Comparison of ENCODE assay signal across 12 cellular contexts in genomic region chrY:20740609-20741008, GRCh38. TPM values are rescaled to one million over a fixed set of nuclear protein-coding genes. Genes with fewer than 3 reads are reported as not detected.
DNase-seq lines count a peak whose midpoint lies in the region; ATAC-seq and TF ChIP-seq lines count a peak whose summit lies in the region.
"Had no signal": no experiment of that assay in that cellular context is flagged by ENCODE, and none has a peak within 500 bp of the region (broad histone marks: within the 10 kb centered on the region; RNA-seq: fewer than 3 reads in every experiment).

No MANE protein-coding gene starts in this region.

- H3K36me3 ChIP-seq in lower lobe of right lung = no peaks in the 10 kb centered on the region

- in situ Hi-C loops in G401 (cut with HindIII; ENCODE audit: low sequenced_read_pairs) = no loop called here

- H3K27ac ChIP-seq in VCaP (no peak overlapping the region), lower lobe of right lung (no peak overlapping the region)

- no peaks in the 10 kb centered on the region for H3K9me3 ChIP-seq in lower lobe of right lung

- TF ChIP-seq CTCF in VCaP (conservative IDR thresholded peaks at IDR 0.05) (peak; percentile 85), lower lobe of right lung (IDR thresholded peaks at IDR 0.05) (peak; percentile 29)

- no peaks in the 10 kb centered on the region for H3K27me3 ChIP-seq in lower lobe of right lung (ENCODE audit: low read depth)

- intact Hi-C loops in lower lobe of right lung (cut with DNase I) = no loop called here

- no peak overlapping the region for H3K4me3 ChIP-seq in lower lobe of right lung

- DNase-seq in G401 (ENCODE audit: low spot score) (peak; percentile 1), lower lobe of right lung (no peak), dermis blood vessel endothelial cell (no peak), DMS79 (lab: John Stamatoyannopoulos, UW) (no peak), NCI-H146 (lab: John Stamatoyannopoulos, UW) (no peak)
- DNase-seq: HCEC 1CT; NCI-H1092; stimulated activated naive CD4-positive, alpha-beta T cell had no signal

- H3K4me1 ChIP-seq in lower lobe of right lung = no peaks in the 10 kb centered on the region

- ATAC-seq in GM21515 (IDR thresholded peaks at IDR 0.05; ENCODE audit: unreplicated experiment) = peak; percentile 54
- no peak for ATAC-seq in lower lobe of right lung
- no peak for ATAC-seq in GM18868 (IDR thresholded peaks at IDR 0.05; ENCODE audit: unreplicated experiment)
- ATAC-seq: natural killer cell treated with Interleukin-12 subunit alpha and Interleukin-12 subunit beta and Interleukin-15 and Interleukin-18, amount 100 ng/mL, for 72 hours had no signal

RNA-seq across cellular contexts. Expression of gene RPS4Y2, which starts 15.3 kb away (rescaled TPM):
- total RNA-seq in G401 (2014; rRNA removed; shearing (Covaris generic)) = not detected in 2 replicates
- total RNA-seq in lower lobe of right lung (not detected), dermis blood vessel endothelial cell (not detected in 2 replicates)
- total RNA-seq: natural killer cell treated with Interleukin-12 subunit alpha and Interleukin-12 subunit beta and Interleukin-15 and Interleukin-18, amount 100 ng/mL, for 72 hours had no signal
